9 cellular contexts compared by ENCODE assay signal in genomic region chr22:20920881-20921203, GRCh38. TPM values are rescaled to one million over a fixed set of nuclear protein-coding genes. Genes with fewer than 3 reads are reported as not detected.
A peak's percentile ranks its signal among the peaks of the same experiment; 100 is the strongest.
DNase-seq lines count a peak whose midpoint lies in the region; ATAC-seq, FAIRE-seq and TF ChIP-seq lines count a peak whose summit lies in the region.
"Had no signal": no experiment of that assay in that cellular context is flagged by ENCODE, and none has a peak within 500 bp of the region (broad histone marks: within the 10 kb centered on the region; RNA-seq: fewer than 3 reads in every experiment).

No MANE protein-coding gene starts in this region.

- POLR2A ChIA-PET in activated CD4-positive, alpha-beta T cell treated with anti-CD3 and anti-CD28 coated beads for 36 hours (lab: Charles Lee): interaction anchor here (1.0 to 1.1 kb wide), 2 partner anchors 9 to 81 kb away, joined by 3 to 5 read pairs; partner anchors contain the start of gene THAP7

- H3K4me3 ChIP-seq in kidney (ENCODE audit: low read length in 2 of 2): peak overlapping the region; percentile 59 to 96
- H3K4me3 ChIP-seq in stomach smooth muscle (ENCODE audit: low read length in 2 of 2): peak overlapping the region; percentile 61 to 97

- H3K9me3 ChIP-seq in kidney (ENCODE audit: control insufficient read depth in 1 of 2, low read length in 2 of 2) (no peaks in the 10 kb centered on the region), stomach smooth muscle (ENCODE audit: control insufficient read depth in 2 of 2, low read length in 2 of 2) (no peaks in the 10 kb centered on the region)

- no peak for FAIRE-seq in kidney (lab: Jason Lieb, UNC)

- peak overlapping the region; percentile 99 for H3K4me3 Mint-ChIP-seq in activated CD4-positive, alpha-beta T cell treated with anti-CD3 and anti-CD28 coated beads for 36 hours
- H3K4me3 Mint-ChIP-seq in activated naive CD8-positive, alpha-beta T cell: peak overlapping the region; percentile 96

- no peak for TF ChIP-seq CTCF in kidney (IDR thresholded peaks at IDR 0.05; ENCODE audit: borderline replicate concordance, extremely low read depth, insufficient read depth)

- CTCF ChIA-PET in activated CD4-positive, alpha-beta T cell treated with anti-CD3 and anti-CD28 coated beads for 36 hours (lab: Charles Lee): interaction anchor here (0.9 to 1.9 kb wide), 4 partner anchors 8 to 30 kb away, joined by 3 to 4 read pairs (median 4); no protein-coding TSS in a partner anchor

- H3K27ac ChIP-seq in kidney (ENCODE audit: low read depth in 2 of 2, low read length in 2 of 2) (no peak overlapping the region), stomach smooth muscle (ENCODE audit: low read length) (no peak overlapping the region)

- intact Hi-C loops in activated CD4-positive, alpha-beta T cell treated with anti-CD3 and anti-CD28 coated beads for 36 hours (cut with DNase I, micrococcal nuclease): loop anchor here in 1 of 2 experiments (10.0 kb wide), 1 partner anchor 164 kb away; no protein-coding TSS in a partner anchor
- intact Hi-C loops in kidney (cut with DNase I): no loop called here

- H3K36me3 ChIP-seq in kidney (ENCODE audit: control insufficient read depth in 1 of 2, insufficient read depth in 2 of 2, low read length in 2 of 2): no peaks in the 10 kb centered on the region
- H3K36me3 ChIP-seq in stomach smooth muscle (ENCODE audit: control insufficient read depth in 2 of 2, insufficient read depth in 2 of 2, low read length in 2 of 2): peaks cover 0 to 3% of the 10 kb centered on the region in 2 donors

- H3K9me3 Mint-ChIP-seq in activated CD4-positive, alpha-beta T cell treated with anti-CD3 and anti-CD28 coated beads for 36 hours (ENCODE audit: low read depth): no peaks in the 10 kb centered on the region
- no peaks in the 10 kb centered on the region for H3K9me3 Mint-ChIP-seq in activated naive CD8-positive, alpha-beta T cell (ENCODE audit: low read depth)

- H3K9ac ChIP-seq in kidney (ENCODE audit: low read length in 2 of 2): no peak overlapping the region
- H3K9ac ChIP-seq in stomach smooth muscle (ENCODE audit: low read length in 2 of 2): peak overlapping the region; percentile 2 to 47

- peaks cover 52% of the 10 kb centered on the region for H3K4me1 Mint-ChIP-seq in activated CD4-positive, alpha-beta T cell treated with anti-CD3 and anti-CD28 coated beads for 36 hours
- peaks cover 50% of the 10 kb centered on the region for H3K4me1 Mint-ChIP-seq in activated naive CD8-positive, alpha-beta T cell (ENCODE audit: low read depth)

- no peaks in the 10 kb centered on the region for H3K27me3 ChIP-seq in stomach smooth muscle (ENCODE audit: control insufficient read depth in 1 of 2, insufficient read depth in 2 of 2, low read length in 2 of 2)

- H3K4me1 ChIP-seq in kidney (ENCODE audit: control insufficient read depth in 1 of 2, insufficient read depth in 1 of 2, low read depth in 1 of 2, low read length in 2 of 2) (peaks cover 0 to 16% of the 10 kb centered on the region in 2 donors), stomach smooth muscle (ENCODE audit: control insufficient read depth, insufficient read depth, low read length) (peaks cover 20% of the 10 kb centered on the region)

- no peak for DNase-seq in activated CD4-positive, alpha-beta T cell treated with anti-CD3 and anti-CD28 coated beads for 36 hours
- no peak for DNase-seq in activated CD4-positive, alpha-beta T cell treated with anti-CD3 and anti-CD28 coated beads, Interleukin-2, amount 50 U/mL, for 1 hour
- DNase-seq in kidney (no peak), NCI-H2171 (lab: John Stamatoyannopoulos, UW) (no peak)
- DNase-seq: left colon had no signal

- no peaks in the 10 kb centered on the region for H3K27me3 Mint-ChIP-seq in activated CD4-positive, alpha-beta T cell treated with anti-CD3 and anti-CD28 coated beads for 36 hours
- H3K27me3 Mint-ChIP-seq in activated naive CD8-positive, alpha-beta T cell: no peaks in the 10 kb centered on the region

- no peak for ATAC-seq in activated CD4-positive, alpha-beta T cell treated with anti-CD3 and anti-CD28 coated beads for 36 hours
- no peak for ATAC-seq in HG03469 (IDR thresholded peaks at IDR 0.05; ENCODE audit: unreplicated experiment)
- no peak for ATAC-seq in esophagus mucosa

- peaks cover 40% of the 10 kb centered on the region for H3K36me3 Mint-ChIP-seq in activated CD4-positive, alpha-beta T cell treated with anti-CD3 and anti-CD28 coated beads for 36 hours (ENCODE audit: low read depth)
- H3K36me3 Mint-ChIP-seq in activated naive CD8-positive, alpha-beta T cell: peaks cover 7% of the 10 kb centered on the region

- H3K27ac Mint-ChIP-seq in activated CD4-positive, alpha-beta T cell treated with anti-CD3 and anti-CD28 coated beads for 36 hours: peak overlapping the region; percentile 26
- peak overlapping the region; percentile 69 for H3K27ac Mint-ChIP-seq in activated naive CD8-positive, alpha-beta T cell

RNA-seq across cellular contexts. Expression of gene CRKL, which starts 3.6 kb away (rescaled TPM):
- 10 to 100 TPM; 80.8 to 92.0 TPM for total RNA-seq in activated CD4-positive, alpha-beta T cell treated with anti-CD3 and anti-CD28 coated beads for 36 hours
- total RNA-seq in kidney (44.7 TPM), esophagus mucosa (42.6 TPM)
- 11.9 TPM for polyA plus RNA-seq in kidney (ENCODE audit: insufficient read depth, low read depth, low replicate concordance)

RNA-seq across cellular contexts. Expression of gene AIFM3, which starts 46.2 kb away (rescaled TPM):
- under 1 TPM in 1 of 2 experiments, not detected in 1; 0.21 TPM for total RNA-seq in activated CD4-positive, alpha-beta T cell treated with anti-CD3 and anti-CD28 coated beads for 36 hours
- total RNA-seq in kidney: 3.1 TPM
- 4.4 TPM for polyA plus RNA-seq in kidney (ENCODE audit: insufficient read depth, low read depth, low replicate concordance)
- total RNA-seq in esophagus mucosa: 1.5 TPM

Comparison
In these comparisons a context has a peak if more than half of its experiments do, and no peak if none do; other contexts are left out.
1. H3K9ac ChIP-seq: peak in stomach smooth muscle (2 of 2); none in kidney (0 of 2).